Comparison of ENCODE assay signal across 8 cellular contexts in genomic region chr9:136482046-136482792, GRCh38. TPM values are rescaled to one million over a fixed set of nuclear protein-coding genes. Genes with fewer than 3 reads are reported as not detected.
A peak's percentile ranks its signal among the peaks of the same experiment; 100 is the strongest.
DNase-seq lines count a peak whose midpoint lies in the region; ATAC-seq and TF ChIP-seq lines count a peak whose summit lies in the region.

No MANE protein-coding gene starts in this region.

- H3K36me3 ChIP-seq in CD8-positive, alpha-beta T cell (ENCODE audit: insufficient read depth, low read length): peaks cover 6% of the 10 kb centered on the region
- H3K36me3 ChIP-seq in SU-DHL-6 (ENCODE audit: low read length) (no peaks in the 10 kb centered on the region), mucosa of descending colon (ENCODE audit: low read depth) (no peaks in the 10 kb centered on the region), urinary bladder (ENCODE audit: insufficient read depth) (no peaks in the 10 kb centered on the region)

- H3K9ac ChIP-seq in SU-DHL-6 (ENCODE audit: low read length): peak overlapping the region; percentile 90

- peaks cover 32% of the 10 kb centered on the region for H3K36me3 Mint-ChIP-seq in CD8-positive, alpha-beta T cell
- peaks cover 42% of the 10 kb centered on the region for H3K36me3 Mint-ChIP-seq in dendritic cell treated with granulocyte-macrophage colony-stimulating factor and Interleukin-4, amounts not matched to agents 40 ng/mL and 50 ng/mL, for 4 days (ENCODE audit: low read depth)

- H3K9me2 ChIP-seq in SU-DHL-6 (replicated peaks; ENCODE audit: insufficient read depth, low read length): no peaks in the 10 kb centered on the region

- DNase-seq in CD8-positive, alpha-beta T cell: peak in 5 of 7 experiments; percentile 22 to 57 (median 27)
- DNase-seq in HFF-Myc (ENCODE audit: extremely low read depth, low read depth): no peak
- peak in 1 of 3 donors; percentile 47 for DNase-seq in mucosa of descending colon

- peak overlapping the region; percentile 94 for H3K27ac ChIP-seq in CD8-positive, alpha-beta T cell (ENCODE audit: low read depth, low read length)
- H3K27ac ChIP-seq in SU-DHL-6 (ENCODE audit: low read depth, low read length): peak overlapping the region; percentile 59
- peak overlapping the region; percentile 100 for H3K27ac ChIP-seq in urinary bladder (ENCODE audit: low read depth)

- H3K79me2 ChIP-seq in SU-DHL-6 (ENCODE audit: insufficient read depth, low read length): peaks cover 50% of the 10 kb centered on the region

- intact Hi-C loops in CD8-positive, alpha-beta T cell (cut with DNase I, micrococcal nuclease): loop anchor here (2.0 to 5.0 kb wide), 9 partner anchors 43 to 970 kb away; partner anchors contain the start of genes INPP5E (in 1 of the 2), MAN1B1 (in 1 of the 2), NELFB (in 1 of the 2) and QSOX2 (in 1 of the 2)
- intact Hi-C loops in dendritic cell treated with granulocyte-macrophage colony-stimulating factor and Interleukin-4, amounts not matched to agents 40 ng/mL and 50 ng/mL, for 4 days (cut with micrococcal nuclease): loop anchor here (10.0 kb wide), 1 partner anchor 77 kb away; the partner anchor contains the start of gene SNAPC4
- intact Hi-C loops in mucosa of descending colon (cut with DNase I, micrococcal nuclease): no loop called here

- H3K4me1 Mint-ChIP-seq in CD8-positive, alpha-beta T cell (ENCODE audit: low read depth): peaks cover 40% of the 10 kb centered on the region
- H3K4me1 Mint-ChIP-seq in dendritic cell treated with granulocyte-macrophage colony-stimulating factor and Interleukin-4, amounts not matched to agents 40 ng/mL and 50 ng/mL, for 4 days (ENCODE audit: low read depth): peaks cover 30% of the 10 kb centered on the region

- H4K20me1 ChIP-seq in SU-DHL-6 (ENCODE audit: low read depth, low read length): peaks cover 5% of the 10 kb centered on the region; the same call in 1 of the 2 replicates

- H3K4me3 Mint-ChIP-seq in CD8-positive, alpha-beta T cell: peak overlapping the region; percentile 98
- H3K4me3 Mint-ChIP-seq in dendritic cell treated with granulocyte-macrophage colony-stimulating factor and Interleukin-4, amounts not matched to agents 40 ng/mL and 50 ng/mL, for 4 days: peak overlapping the region; percentile 98

- no peaks in the 10 kb centered on the region for H3K27me3 Mint-ChIP-seq in CD8-positive, alpha-beta T cell (ENCODE audit: low read depth)
- peaks cover 13% of the 10 kb centered on the region for H3K27me3 Mint-ChIP-seq in dendritic cell treated with granulocyte-macrophage colony-stimulating factor and Interleukin-4, amounts not matched to agents 40 ng/mL and 50 ng/mL, for 4 days

- H3K9me3 ChIP-seq in CD8-positive, alpha-beta T cell (ENCODE audit: low read length): no peaks in the 10 kb centered on the region
- H3K9me3 ChIP-seq in SU-DHL-6 (ENCODE audit: insufficient read depth, low read length) (no peaks in the 10 kb centered on the region), mucosa of descending colon (no peaks in the 10 kb centered on the region)

- peak overlapping the region; percentile 83 for H3K4me2 ChIP-seq in SU-DHL-6 (ENCODE audit: low read depth, low read length, poor library complexity, severe bottlenecking)

- CTCF ChIA-PET in CD8-positive, alpha-beta T cell (lab: Charles Lee): no interaction called here

- H3K27me3 ChIP-seq in CD8-positive, alpha-beta T cell (ENCODE audit: insufficient read depth, low read length): no peaks in the 10 kb centered on the region
- H3K27me3 ChIP-seq in SU-DHL-6 (ENCODE audit: low read length): no peaks in the 10 kb centered on the region

- no peak for TF ChIP-seq CTCF in CD8-positive, alpha-beta T cell (IDR thresholded peaks at IDR 0.05)
- TF ChIP-seq CTCF in HFF-Myc (IDR thresholded peaks at IDR 0.05; ENCODE audit: low read depth, low read length, missing control alignments): no peak
- no peak for TF ChIP-seq CTCF in SU-DHL-6 (IDR thresholded peaks at IDR 0.05; ENCODE audit: insufficient read depth, low read length, poor library complexity, severe bottlenecking)
- no peak for TF ChIP-seq CTCF in mucosa of descending colon (IDR thresholded peaks at IDR 0.05)

- H3K9me3 Mint-ChIP-seq in CD8-positive, alpha-beta T cell: no peaks in the 10 kb centered on the region
- H3K9me3 Mint-ChIP-seq in dendritic cell treated with granulocyte-macrophage colony-stimulating factor and Interleukin-4, amounts not matched to agents 40 ng/mL and 50 ng/mL, for 4 days: no peaks in the 10 kb centered on the region

- H3F3A ChIP-seq in SU-DHL-6 (ENCODE audit: insufficient read depth): no peaks in the 10 kb centered on the region

- ATAC-seq in CD8-positive, alpha-beta T cell: no peak
- ATAC-seq in mucosa of descending colon (no peak), HG02852 (IDR thresholded peaks at IDR 0.05; ENCODE audit: unreplicated experiment) (no peak), GM21360 (IDR thresholded peaks at IDR 0.05; ENCODE audit: unreplicated experiment) (no peak)

- H3K4me3 ChIP-seq in CD8-positive, alpha-beta T cell (ENCODE audit: low read depth, low read length): peak overlapping the region; percentile 72
- H3K4me3 ChIP-seq in HFF-Myc (replicated peaks; ENCODE audit: low read depth, low read length) (peak overlapping the region; percentile 88), SU-DHL-6 (ENCODE audit: insufficient read depth, low read length, poor library complexity, severe bottlenecking) (peak overlapping the region; percentile 64), mucosa of descending colon (peak overlapping the region; percentile 90), urinary bladder (ENCODE audit: low read depth, low read length) (peak overlapping the region; percentile 72)

- H3K4me1 ChIP-seq in CD8-positive, alpha-beta T cell (ENCODE audit: insufficient read depth, low read length): peaks cover 29% of the 10 kb centered on the region
- peaks cover 22% of the 10 kb centered on the region for H3K4me1 ChIP-seq in mucosa of descending colon (ENCODE audit: low read depth)
- H3K4me1 ChIP-seq in urinary bladder (ENCODE audit: insufficient read depth): peaks cover 2% of the 10 kb centered on the region

- POLR2A ChIA-PET in CD8-positive, alpha-beta T cell (lab: Charles Lee): no interaction called here

- H2AFZ ChIP-seq in SU-DHL-6 (ENCODE audit: low read depth, low read length, severe bottlenecking): peak overlapping the region; percentile 5

- peak overlapping the region; percentile 89 for H3K27ac Mint-ChIP-seq in CD8-positive, alpha-beta T cell
- peak overlapping the region; percentile 99 for H3K27ac Mint-ChIP-seq in dendritic cell treated with granulocyte-macrophage colony-stimulating factor and Interleukin-4, amounts not matched to agents 40 ng/mL and 50 ng/mL, for 4 days

- under 1% methylated on average over 39 of the region's 39 CpGs for WGBS in urinary bladder

RNA-seq across cellular contexts. Expression of gene SEC16A, which starts 0.6 kb away (rescaled TPM):
- 10 to 100 TPM; 81.0 to 83.5 TPM for total RNA-seq in CD8-positive, alpha-beta T cell
- total RNA-seq in mucosa of descending colon (10 to 100 TPM; 60.0 to 69.5 (median 69.3) TPM), urinary bladder (24.3 TPM)
- polyA plus RNA-seq in urinary bladder: 36.4 TPM

RNA-seq across cellular contexts. Expression of gene INPP5E, which starts 42.6 kb away (rescaled TPM):
- 10 to 100 TPM; 11.4 to 12.7 TPM for total RNA-seq in CD8-positive, alpha-beta T cell
- total RNA-seq in mucosa of descending colon: 10 to 100 TPM in 1 of 3 donors, 1 to 10 TPM in 2; 9.5 to 14.4 (median 9.6) TPM
- 5.3 TPM for total RNA-seq in urinary bladder
- polyA plus RNA-seq in urinary bladder: 12.6 TPM

Comparison
In these comparisons a context has a peak if more than half of its experiments do, and no peak if none do; other contexts are left out.
1. intact Hi-C loops: an anchor here in CD8-positive, alpha-beta T cell (2.0 to 5.0 kb wide) and dendritic cell treated with granulocyte-macrophage colony-stimulating factor and Interleukin-4, amounts not matched to agents 40 ng/mL and 50 ng/mL, for 4 days (10.0 kb wide); none called in mucosa of descending colon.